Comparison of ENCODE assay signal across 26 cellular contexts in genomic region chr2:52570716-52571115, GRCh38.
"Had no signal": no experiment of that assay in that cellular context is flagged by ENCODE, and none has a peak within 500 bp of the region (broad histone marks: within the 10 kb centered on the region; RNA-seq: fewer than 3 reads in every experiment).

No MANE protein-coding gene starts in this region.

- H3K27ac ChIP-seq: neural progenitor cell, neutrophil, ovary, parathyroid adenoma, psoas muscle, right lobe of liver, sigmoid colon, suprapubic skin, testis, tibial artery, transverse colon, vagina had no signal

- H3K9me3 ChIP-seq: ovary, right lobe of liver, sigmoid colon, testis, tibial artery, vagina had no signal

- ATAC-seq: naive thymus-derived CD4-positive, alpha-beta T cell; natural killer cell; psoas muscle; stimulated activated memory B cell treated with anti-CD40 and anti-IgM and Interleukin-4, amounts not matched to agents 10 μg/mL and 1 μg/mL and 100 μg/mL, for 72 hours; stimulated activated naive CD8-positive, alpha-beta T cell treated with anti-CD3 and anti-CD28 coated beads, Interleukin-15, Interleukin-2, amounts not matched to agents 100 U/mL and 50 U/mL, for 24 hours had no signal

- H3K27me3 ChIP-seq: neural progenitor cell, neutrophil, ovary, right lobe of liver, sigmoid colon, suprapubic skin, testis, tibial artery, transverse colon, vagina had no signal

- H2AFZ ChIP-seq: neural progenitor cell, parathyroid adenoma had no signal

- H3K4me1 ChIP-seq: neural progenitor cell, parathyroid adenoma, psoas muscle, right lobe of liver, sigmoid colon, suprapubic skin, testis, tibial artery, transverse colon, vagina had no signal

- H3K4me3 ChIP-seq: neural progenitor cell, ovary, psoas muscle, right lobe of liver, sigmoid colon, suprapubic skin, tibial artery, transverse colon, vagina had no signal

- H3K4me2 ChIP-seq: neural progenitor cell had no signal

- H3K36me3 ChIP-seq: neutrophil, ovary, right lobe of liver, sigmoid colon, suprapubic skin, tibial artery, transverse colon, vagina had no signal

- DNase-seq: naive thymus-derived CD4-positive, alpha-beta T cell; natural killer cell; nucleus accumbens; ovary; psoas muscle; right lobe of liver; sigmoid colon; small intestine; stimulated activated CD4-positive, alpha-beta T cell treated with anti-CD3 and anti-CD28 coated beads, Interleukin-12 subunit alpha, Interleukin-12 subunit beta, amount 100 ng/mL, for 4 hours; stimulated activated CD4-positive, alpha-beta T cell treated with anti-CD3 and anti-CD28 coated beads, Interleukin-1b, Interleukin-23, amount 100 ng/mL, for 48 hours; stimulated activated CD4-positive, alpha-beta T cell treated with anti-CD3 and anti-CD28 coated beads, Interleukin-4, amount 100 ng/mL, for 1 hour; stimulated activated CD4-positive, alpha-beta T cell treated with anti-CD3 and anti-CD28 coated beads, Interleukin-4, amount 100 ng/mL, for 4 hours; stimulated activated CD8-positive, alpha-beta memory T cell treated with anti-CD3 and anti-CD28 coated beads, Interleukin-4, amount 100 ng/mL, for 48 hours; stimulated activated naive CD4-positive, alpha-beta T cell; stimulated activated naive CD8-positive, alpha-beta T cell treated with anti-CD3 and anti-CD28 coated beads, Interleukin-15, amount 100 ng/mL, for 72 hours; stimulated activated naive CD8-positive, alpha-beta T cell treated with anti-CD3 and anti-CD28 coated beads, Interleukin-15, Interleukin-2, amounts not matched to agents 100 U/mL and 50 U/mL, for 24 hours; substantia nigra; testis; transverse colon had no signal

- H3K9ac ChIP-seq: neural progenitor cell, parathyroid adenoma had no signal
